ENCODE assay signal across 8 cellular contexts in genomic region chr13:31199527-31199848, GRCh38. TPM values are rescaled to one million over a fixed set of nuclear protein-coding genes. Genes with fewer than 3 reads are reported as not detected.
A peak's percentile ranks its signal among the peaks of the same experiment; 100 is the strongest.
DNase-seq lines count a peak whose midpoint lies in the region; ATAC-seq, FAIRE-seq and TF ChIP-seq lines count a peak whose summit lies in the region.

No MANE protein-coding gene starts in this region.

- H3K4me2 ChIP-seq in SK-N-SH = peak overlapping the region; percentile 72

- WGBS in SK-N-SH (ENCODE audit: low lambda C conversion rate) = 20% methylated on average over 15 of the region's 15 CpGs
- 4 to 10% (median 6%) methylated on average over 15 of the region's 15 CpGs for WGBS in stomach, 5 donors

- CTCF ChIA-PET in SK-N-SH (lab: Yijun Ruan, JAX) = interaction anchor here (0.6 to 3.0 kb wide), 36 partner anchors 9 to 606 kb away, joined by 3 to 25 read pairs (median 4); partner anchors contain the start of gene HSPH1

- TF ChIP-seq CTCF in SK-N-SH (IDR thresholded peaks at IDR 0.05) (no peak), WERI-Rb-1 (IDR thresholded peaks at IDR 0.05; ENCODE audit: low read depth, low read length) (no peak), stomach (IDR thresholded peaks at IDR 0.05) (no peak)

- POLR2A ChIA-PET in SK-N-SH (lab: Yijun Ruan, JAX) = interaction anchor here (0.5 kb wide), 1 partner anchor 10 kb away, joined by 3 read pairs; no protein-coding TSS in a partner anchor

- H3K4me3 ChIP-seq in SK-N-SH (ENCODE audit: low read depth in 2 of 2, low read length in 1 of 2) (peak overlapping the region; percentile 76 to 84; a peak in 3 of 4 replicates), WERI-Rb-1 (ENCODE audit: low read depth, low read length) (peak overlapping the region; percentile 4), iPS-11a (ENCODE audit: low read depth, low read length) (peak overlapping the region; percentile 28), stomach (peak overlapping the region; percentile 68 to 94 (median 86))

- ATAC-seq in SK-N-SH treated with all-trans-retinoic acid at 6 μM for 48 hours (no peak; the same call in 2 of the 3 replicates), HG03442 (IDR thresholded peaks at IDR 0.05; ENCODE audit: unreplicated experiment) (no peak)

- no peak for DNase-seq in SK-N-SH
- DNase-seq in WERI-Rb-1 = no peak
- DNase-seq in stomach = no peak
- no peak for DNase-seq in kidney glomerular epithelial cell (lab: John Stamatoyannopoulos, UW)
- no peak for DNase-seq in urothelium cell line (ENCODE audit: low spot score)

- H3K27ac ChIP-seq in SK-N-SH (ENCODE audit: low read depth in 2 of 2, low read length in 1 of 2) (peak overlapping the region in 1 of 2 experiments; percentile 82; a peak in 2 of 4 replicates), WERI-Rb-1 (no peak overlapping the region), stomach (peak overlapping the region; percentile 93 to 99 (median 97))

- TF ChIP-seq RAD21 in SK-N-SH (IDR thresholded peaks at IDR 0.05; ENCODE audit: low read length) = no peak

- peak overlapping the region; percentile 91; the same call in 1 of the 2 replicates for H3K9ac ChIP-seq in SK-N-SH

- no peaks in the 10 kb centered on the region for H3K9me2 ChIP-seq in SK-N-SH

- H3K4me1 ChIP-seq in SK-N-SH (ENCODE audit: control insufficient read depth in 1 of 2, insufficient read depth in 2 of 2, low read depth in 1 of 2, low read length in 1 of 2) (peaks cover 8 to 13% of the 10 kb centered on the region in 2 experiments; a peak in 3 of 4 replicates), stomach (peaks cover 6 to 28% (median 23%) of the 10 kb centered on the region in 4 donors)

- peaks cover 11% of the 10 kb centered on the region for H3F3A ChIP-seq in SK-N-SH (replicated peaks; ENCODE audit: insufficient read depth)

- no peaks in the 10 kb centered on the region for H4K20me1 ChIP-seq in SK-N-SH (ENCODE audit: insufficient read depth)

- no peak for TF ChIP-seq POLR2A in stomach (IDR thresholded peaks at IDR 0.05)

- TF ChIP-seq EP300 in SK-N-SH (IDR thresholded peaks at IDR 0.05; ENCODE audit: borderline replicate concordance in 1 of 2, low read depth in 1 of 2, low read length in 1 of 2) = no peak
- TF ChIP-seq EP300 in stomach (IDR thresholded peaks at IDR 0.05) = no peak

- H2AFZ ChIP-seq in SK-N-SH (ENCODE audit: low read depth) = peak overlapping the region; percentile 52; the same call in 1 of the 2 replicates

- H3K27me3 ChIP-seq in SK-N-SH (ENCODE audit: insufficient read depth) = no peaks in the 10 kb centered on the region
- no peaks in the 10 kb centered on the region for H3K27me3 ChIP-seq in WERI-Rb-1 (ENCODE audit: insufficient read depth, low read depth, severe bottlenecking)
- H3K27me3 ChIP-seq in stomach = no peaks in the 10 kb centered on the region

- no peak for FAIRE-seq in urothelium cell line (lab: Jason Lieb, UNC)

- H3K79me2 ChIP-seq in SK-N-SH (ENCODE audit: insufficient read depth) = peaks cover 22% of the 10 kb centered on the region

- no peaks in the 10 kb centered on the region for H3K9me3 ChIP-seq in SK-N-SH
- no peaks in the 10 kb centered on the region for H3K9me3 ChIP-seq in WERI-Rb-1 (ENCODE audit: severe bottlenecking)
- no peaks in the 10 kb centered on the region for H3K9me3 ChIP-seq in stomach

- H3K36me3 ChIP-seq in SK-N-SH (replicated peaks in 1 of 2; ENCODE audit: control insufficient read depth in 1 of 2, insufficient read depth in 2 of 2, low read length in 1 of 2) (no peaks in the 10 kb centered on the region), WERI-Rb-1 (no peaks in the 10 kb centered on the region), stomach (no peaks in the 10 kb centered on the region)

- intact Hi-C loops in stomach (cut with DNase I; ENCODE audit: low total_unique reads) = no loop called here

TF ChIP-seq in SK-N-SH, 30 proteins besides CTCF, POLR2A, EP300 and RAD21 (continues in another document):
- TF ChIP-seq EZH2phosphoT487 (IDR thresholded peaks at IDR 0.05; ENCODE audit: borderline replicate concordance, low read depth) (no peak), ZBTB33 (IDR thresholded peaks at IDR 0.05; ENCODE audit: borderline replicate concordance, low read depth) (no peak), ELF1 (IDR thresholded peaks at IDR 0.05) (no peak), YY1 (IDR thresholded peaks at IDR 0.05; ENCODE audit: low read depth) (no peak), MXI1 (IDR thresholded peaks at IDR 0.05; ENCODE audit: low read depth, low read length) (no peak), FOSL2 (IDR thresholded peaks at IDR 0.05; ENCODE audit: borderline replicate concordance, low read depth) (no peak), FOXJ3 (CRISPR knock-in tag; IDR thresholded peaks at IDR 0.05) (no peak), GABPA (IDR thresholded peaks at IDR 0.05; ENCODE audit: low read depth) (no peak), NFIC (IDR thresholded peaks at IDR 0.05; ENCODE audit: borderline replicate concordance) (no peak), RXRA (IDR thresholded peaks at IDR 0.05; ENCODE audit: borderline replicate concordance, low read depth) (no peak), SIN3A (IDR thresholded peaks at IDR 0.05; ENCODE audit: borderline replicate concordance, low read depth, low read length) (no peak), TCF12 (IDR thresholded peaks at IDR 0.05) (no peak), MAX (IDR thresholded peaks at IDR 0.05; ENCODE audit: low read depth) (no peak), POLR2AphosphoS5 (IDR thresholded peaks at IDR 0.05; ENCODE audit: low read depth, low read length) (no peak)

TF ChIP-seq in SK-N-SH treated with all-trans-retinoic acid at 6 μM for 48 hours, 23 proteins besides CTCF, POLR2A, EP300 and RAD21:
- no peak for TF ChIP-seq ESRRG (CRISPR knock-in tag; IDR thresholded peaks at IDR 0.05)
- TF ChIP-seq CSRNP3 (CRISPR knock-in tag; IDR thresholded peaks at IDR 0.05) = no peak
- TF ChIP-seq GLIS3 (CRISPR knock-in tag; IDR thresholded peaks at IDR 0.05) = no peak
- TF ChIP-seq CREB5 (CRISPR knock-in tag; IDR thresholded peaks at IDR 0.05; ENCODE audit: low read depth) = no peak
- TF ChIP-seq ISL1 (CRISPR knock-in tag; IDR thresholded peaks at IDR 0.05) = no peak
- no peak for TF ChIP-seq PATZ1 (CRISPR knock-in tag; IDR thresholded peaks at IDR 0.05; ENCODE audit: borderline replicate concordance)
- TF ChIP-seq RARB (CRISPR knock-in tag; IDR thresholded peaks at IDR 0.05) = no peak

RNA-seq across cellular contexts. Expression of gene B3GLCT, which starts 0.3 kb away (rescaled TPM):
- polyA plus RNA-seq in SK-N-SH (2012; rRNA removed) (2.4 and 2.8 TPM in 2 replicates), stomach (1 to 10 TPM in 2 of 3 donors, under 1 TPM in 1; 0.76 to 3.3 (median 1.6) TPM)
- 3.6 and 3.9 TPM in 2 replicates for polyA plus RNA-seq in SK-N-SH (2012; cell fraction: cytosol; rRNA removed)
- 1.0 and 2.0 TPM in 2 replicates for polyA plus RNA-seq in SK-N-SH (2012; cell fraction: nucleus; rRNA removed)
- total RNA-seq in stomach = 10 to 100 TPM in 2 of 5 donors, 1 to 10 TPM in 1, not detected in 2; 9.6 to 16.1 (median 15.4) TPM

RNA-seq across cellular contexts. Expression of gene HSPH1, which starts 37.8 kb away (rescaled TPM):
- polyA plus RNA-seq in SK-N-SH (2012; rRNA removed) (30.4 and 32.8 TPM in 2 replicates), stomach (10 to 100 TPM; 18.6 to 25.1 (median 24.3) TPM)
- polyA plus RNA-seq in SK-N-SH (2012; cell fraction: cytosol; rRNA removed) = 36.7 and 50.8 TPM in 2 replicates
- polyA plus RNA-seq in SK-N-SH (2012; cell fraction: nucleus; rRNA removed) = 35.3 and 53.9 TPM in 2 replicates
- 10 to 100 TPM; 28.6 to 49.4 (median 33.3) TPM for total RNA-seq in stomach

Comparison
In these comparisons a context has a peak if more than half of its experiments do, and no peak if none do; other contexts are left out.
1. H3K4me3 ChIP-seq: peak in every context shown above with its lines; median percentile 86 in stomach; 80 in SK-N-SH; 28 in iPS-11a; 4 in WERI-Rb-1.